In the genomic region with DNA sequence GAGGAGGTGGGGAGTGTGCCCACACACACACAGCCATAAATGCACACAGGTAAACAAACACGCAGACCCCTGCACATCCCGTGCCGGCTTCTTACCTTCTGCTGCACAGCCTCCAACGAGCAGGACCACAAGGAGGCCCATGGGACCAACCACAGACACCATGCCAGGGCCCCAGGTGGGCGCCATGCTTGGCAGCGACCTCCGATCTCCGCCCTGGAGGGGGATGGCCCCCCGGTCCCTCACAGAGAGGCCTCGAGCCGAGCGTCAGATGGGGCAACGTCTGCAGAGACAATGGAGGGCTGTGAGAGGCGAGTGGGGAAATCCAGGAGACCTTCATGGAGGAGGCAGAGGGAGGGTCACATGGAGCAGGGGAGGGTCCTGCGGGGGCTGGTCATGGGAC, we compare ENCODE assay signal across 17 cellular contexts. TPM values are rescaled to one million over a fixed set of nuclear protein-coding genes. Genes with fewer than 3 reads are reported as not detected.
DNase-seq lines count a peak whose midpoint lies in the region; ATAC-seq and TF ChIP-seq lines count a peak whose summit lies in the region.
"Had no signal": no experiment of that assay in that cellular context is flagged by ENCODE, and none has a peak within 500 bp of the region (broad histone marks: within the 10 kb centered on the region; RNA-seq: fewer than 3 reads in every experiment).

No MANE protein-coding gene starts in this region.

- H3K9me2 ChIP-seq in SK-N-SH: no peaks in the 10 kb centered on the region

- H3K4me3 Mint-ChIP-seq in stimulated activated memory B cell treated with anti-CD40 and anti-IgM and Interleukin-4, amounts not matched to agents 10 μg/mL and 1 μg/mL and 100 μg/mL, for 72 hours: no peak overlapping the region
- H3K4me3 Mint-ChIP-seq: CD4-positive, alpha-beta T cell had no signal

- no peaks in the 10 kb centered on the region for H3K36me3 Mint-ChIP-seq in stimulated activated memory B cell treated with anti-CD40 and anti-IgM and Interleukin-4, amounts not matched to agents 10 μg/mL and 1 μg/mL and 100 μg/mL, for 72 hours

- ATAC-seq in SK-N-SH treated with all-trans-retinoic acid at 6 μM for 48 hours: no peak
- ATAC-seq in stimulated activated memory B cell treated with anti-CD40 and anti-IgM and Interleukin-4, amounts not matched to agents 10 μg/mL and 1 μg/mL and 100 μg/mL, for 72 hours: no peak

- peaks cover 19% of the 10 kb centered on the region for H3K4me1 Mint-ChIP-seq in stimulated activated memory B cell treated with anti-CD40 and anti-IgM and Interleukin-4, amounts not matched to agents 10 μg/mL and 1 μg/mL and 100 μg/mL, for 72 hours

- H3K9ac ChIP-seq in SK-N-SH: no peak overlapping the region
- H3K9ac ChIP-seq: GM23248 had no signal

- no peak for TF ChIP-seq RAD21 in SK-N-SH (IDR thresholded peaks at IDR 0.05; ENCODE audit: low read length)

- H3K79me2 ChIP-seq in SK-N-SH (ENCODE audit: insufficient read depth): peaks cover 54% of the 10 kb centered on the region

- DNase-seq in SK-N-SH (peak; percentile 20), ecto neural progenitor cell (ENCODE audit: low spot score) (peak; percentile 22)
- no peak for DNase-seq in activated CD4-positive, CD25-positive, alpha-beta regulatory T cell treated with anti-CD3 and anti-CD28 coated beads, Interleukin-2, amount 50 U/mL, for 72 hours
- DNase-seq in activated CD4-positive, alpha-beta T cell treated with anti-CD3 and anti-CD28 coated beads for 48 hours: no peak
- DNase-seq: ACHN; BE2C; Caco-2; CD4-positive, alpha-beta T cell; DMS153; DMS79; GDM1; GM23248 had no signal

- TF ChIP-seq CTCF in SK-N-SH (IDR thresholded peaks at IDR 0.05): no peak

- H3K4me1 ChIP-seq in SK-N-SH (ENCODE audit: control insufficient read depth in 1 of 2, insufficient read depth in 2 of 2, low read depth in 1 of 2, low read length in 1 of 2): peaks cover 0 to 17% of the 10 kb centered on the region in 2 experiments; a peak in 1 of 4 replicates
- H3K4me1 ChIP-seq: BE2C, HAP-1 had no signal

- CTCF ChIA-PET in SK-N-SH (lab: Yijun Ruan, JAX): no interaction called here

- POLR2A ChIA-PET in SK-N-SH (lab: Yijun Ruan, JAX): no interaction called here

- no peak overlapping the region for H3K27ac ChIP-seq in SK-N-SH (ENCODE audit: low read depth in 2 of 2, low read length in 1 of 2)
- H3K27ac ChIP-seq: C4-2B, GM23248, HL-60 had no signal

- H3K27me3 ChIP-seq in SK-N-SH (ENCODE audit: insufficient read depth): no peaks in the 10 kb centered on the region
- H3K27me3 ChIP-seq: BE2C had no signal

- H3F3A ChIP-seq in SK-N-SH (replicated peaks; ENCODE audit: insufficient read depth): no peaks in the 10 kb centered on the region

- H4K20me1 ChIP-seq in SK-N-SH (ENCODE audit: insufficient read depth): peaks cover 74% of the 10 kb centered on the region

- H3K36me3 ChIP-seq in SK-N-SH (replicated peaks in 1 of 2; ENCODE audit: control insufficient read depth in 1 of 2, insufficient read depth in 2 of 2, low read length in 1 of 2): peaks cover 13 to 20% of the 10 kb centered on the region in 2 experiments
- H3K36me3 ChIP-seq: HAP-1 had no signal

- no peak overlapping the region for H3K4me2 ChIP-seq in SK-N-SH

- H2AFZ ChIP-seq in SK-N-SH (ENCODE audit: low read depth): no peak overlapping the region
- H2AFZ ChIP-seq: GM23248 had no signal

- no peak for TF ChIP-seq EP300 in SK-N-SH (IDR thresholded peaks at IDR 0.05; ENCODE audit: borderline replicate concordance in 1 of 2, low read depth in 1 of 2, low read length in 1 of 2)

- WGBS in SK-N-SH (ENCODE audit: low lambda C conversion rate): 86% methylated on average over 7 of the region's 15 CpGs

- H3K27ac Mint-ChIP-seq in stimulated activated memory B cell treated with anti-CD40 and anti-IgM and Interleukin-4, amounts not matched to agents 10 μg/mL and 1 μg/mL and 100 μg/mL, for 72 hours: peak overlapping the region; percentile 30
- H3K27ac Mint-ChIP-seq: CD4-positive, alpha-beta T cell had no signal

- no peaks in the 10 kb centered on the region for H3K9me3 ChIP-seq in SK-N-SH
- H3K9me3 ChIP-seq: BE2C, Caco-2, HAP-1 had no signal

- H3K9me3 Mint-ChIP-seq in stimulated activated memory B cell treated with anti-CD40 and anti-IgM and Interleukin-4, amounts not matched to agents 10 μg/mL and 1 μg/mL and 100 μg/mL, for 72 hours: peaks cover 10% of the 10 kb centered on the region
- H3K9me3 Mint-ChIP-seq: CD4-positive, alpha-beta T cell had no signal

- H3K27me3 Mint-ChIP-seq in stimulated activated memory B cell treated with anti-CD40 and anti-IgM and Interleukin-4, amounts not matched to agents 10 μg/mL and 1 μg/mL and 100 μg/mL, for 72 hours: peaks cover 63% of the 10 kb centered on the region

- H3K4me3 ChIP-seq in SK-N-SH (ENCODE audit: low read depth in 2 of 2, low read length in 1 of 2): no peak overlapping the region
- H3K4me3 ChIP-seq: GM23248, HAP-1 had no signal

TF ChIP-seq in SK-N-SH, 30 proteins besides CTCF, POLR2A, EP300 and RAD21 (continues in another document):
- TF ChIP-seq FOXM1 (IDR thresholded peaks at IDR 0.05; ENCODE audit: low read depth) (no peak), FOXJ3 (CRISPR knock-in tag; IDR thresholded peaks at IDR 0.05) (no peak), POLR2AphosphoS5 (IDR thresholded peaks at IDR 0.05; ENCODE audit: low read depth, low read length) (no peak), JUND (IDR thresholded peaks at IDR 0.05) (no peak), YY1 (IDR thresholded peaks at IDR 0.05; ENCODE audit: low read depth) (no peak), RCOR1 (IDR thresholded peaks at IDR 0.05; ENCODE audit: low read length) (no peak), MXI1 (IDR thresholded peaks at IDR 0.05; ENCODE audit: low read depth, low read length) (no peak), ELF1 (IDR thresholded peaks at IDR 0.05) (no peak), TEAD4 (IDR thresholded peaks at IDR 0.05; ENCODE audit: borderline replicate concordance, insufficient read depth) (no peak)
- TF ChIP-seq, protein P1, sequence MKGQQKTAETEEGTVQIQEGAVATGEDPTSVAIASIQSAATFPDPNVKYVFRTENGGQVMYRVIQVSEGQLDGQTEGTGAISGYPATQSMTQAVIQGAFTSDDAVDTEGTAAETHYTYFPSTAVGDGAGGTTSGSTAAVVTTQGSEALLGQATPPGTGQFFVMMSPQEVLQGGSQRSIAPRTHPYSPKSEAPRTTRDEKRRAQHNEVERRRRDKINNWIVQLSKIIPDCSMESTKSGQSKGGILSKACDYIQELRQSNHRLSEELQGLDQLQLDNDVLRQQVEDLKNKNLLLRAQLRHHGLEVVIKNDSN (IDR thresholded peaks at IDR 0.05; ENCODE audit: borderline replicate concordance, low read depth): no peak
- TF ChIP-seq, protein P2, sequence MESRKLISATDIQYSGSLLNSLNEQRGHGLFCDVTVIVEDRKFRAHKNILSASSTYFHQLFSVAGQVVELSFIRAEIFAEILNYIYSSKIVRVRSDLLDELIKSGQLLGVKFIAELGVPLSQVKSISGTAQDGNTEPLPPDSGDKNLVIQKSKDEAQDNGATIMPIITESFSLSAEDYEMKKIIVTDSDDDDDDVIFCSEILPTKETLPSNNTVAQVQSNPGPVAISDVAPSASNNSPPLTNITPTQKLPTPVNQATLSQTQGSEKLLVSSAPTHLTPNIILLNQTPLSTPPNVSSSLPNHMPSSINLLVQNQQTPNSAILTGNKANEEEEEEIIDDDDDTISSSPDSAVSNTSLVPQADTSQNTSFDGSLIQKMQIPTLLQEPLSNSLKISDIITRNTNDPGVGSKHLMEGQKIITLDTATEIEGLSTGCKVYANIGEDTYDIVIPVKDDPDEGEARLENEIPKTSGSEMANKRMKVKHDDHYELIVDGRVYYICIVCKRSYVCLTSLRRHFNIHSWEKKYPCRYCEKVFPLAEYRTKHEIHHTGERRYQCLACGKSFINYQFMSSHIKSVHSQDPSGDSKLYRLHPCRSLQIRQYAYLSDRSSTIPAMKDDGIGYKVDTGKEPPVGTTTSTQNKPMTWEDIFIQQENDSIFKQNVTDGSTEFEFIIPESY (IDR thresholded peaks at IDR 0.05; ENCODE audit: borderline replicate concordance, low read depth): no peak

TF ChIP-seq in SK-N-SH treated with all-trans-retinoic acid at 6 μM for 48 hours, 23 proteins besides CTCF, POLR2A, EP300 and RAD21:
- TF ChIP-seq ZFP30 (CRISPR knock-in tag; IDR thresholded peaks at IDR 0.05): no peak
- TF ChIP-seq ISL1 (CRISPR knock-in tag; IDR thresholded peaks at IDR 0.05): no peak
- TF ChIP-seq RARB (CRISPR knock-in tag; IDR thresholded peaks at IDR 0.05): no peak
- no peak for TF ChIP-seq GLIS3 (CRISPR knock-in tag; IDR thresholded peaks at IDR 0.05)
- TF ChIP-seq, protein P3, sequence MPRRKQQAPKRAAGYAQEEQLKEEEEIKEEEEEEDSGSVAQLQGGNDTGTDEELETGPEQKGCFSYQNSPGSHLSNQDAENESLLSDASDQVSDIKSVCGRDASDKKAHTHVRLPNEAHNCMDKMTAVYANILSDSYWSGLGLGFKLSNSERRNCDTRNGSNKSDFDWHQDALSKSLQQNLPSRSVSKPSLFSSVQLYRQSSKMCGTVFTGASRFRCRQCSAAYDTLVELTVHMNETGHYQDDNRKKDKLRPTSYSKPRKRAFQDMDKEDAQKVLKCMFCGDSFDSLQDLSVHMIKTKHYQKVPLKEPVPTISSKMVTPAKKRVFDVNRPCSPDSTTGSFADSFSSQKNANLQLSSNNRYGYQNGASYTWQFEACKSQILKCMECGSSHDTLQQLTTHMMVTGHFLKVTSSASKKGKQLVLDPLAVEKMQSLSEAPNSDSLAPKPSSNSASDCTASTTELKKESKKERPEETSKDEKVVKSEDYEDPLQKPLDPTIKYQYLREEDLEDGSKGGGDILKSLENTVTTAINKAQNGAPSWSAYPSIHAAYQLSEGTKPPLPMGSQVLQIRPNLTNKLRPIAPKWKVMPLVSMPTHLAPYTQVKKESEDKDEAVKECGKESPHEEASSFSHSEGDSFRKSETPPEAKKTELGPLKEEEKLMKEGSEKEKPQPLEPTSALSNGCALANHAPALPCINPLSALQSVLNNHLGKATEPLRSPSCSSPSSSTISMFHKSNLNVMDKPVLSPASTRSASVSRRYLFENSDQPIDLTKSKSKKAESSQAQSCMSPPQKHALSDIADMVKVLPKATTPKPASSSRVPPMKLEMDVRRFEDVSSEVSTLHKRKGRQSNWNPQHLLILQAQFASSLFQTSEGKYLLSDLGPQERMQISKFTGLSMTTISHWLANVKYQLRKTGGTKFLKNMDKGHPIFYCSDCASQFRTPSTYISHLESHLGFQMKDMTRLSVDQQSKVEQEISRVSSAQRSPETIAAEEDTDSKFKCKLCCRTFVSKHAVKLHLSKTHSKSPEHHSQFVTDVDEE (CRISPR knock-in tag; IDR thresholded peaks at IDR 0.05): no peak
- no peak for TF ChIP-seq BACH2 (CRISPR knock-in tag; IDR thresholded peaks at IDR 0.05; ENCODE audit: borderline replicate concordance)
- no peak for TF ChIP-seq CSDC2 (CRISPR knock-in tag; IDR thresholded peaks at IDR 0.05)

RNA-seq across cellular contexts. Expression of a gene that starts 54.7 kb away (rescaled TPM):
- polyA plus RNA-seq in SK-N-SH (2012; rRNA removed): 57.1 and 91.0 TPM in 2 replicates
- polyA plus RNA-seq in SK-N-SH (2012; cell fraction: cytosol; rRNA removed): 27.1 and 43.7 TPM in 2 replicates
- 144 and 167 TPM in 2 replicates for polyA plus RNA-seq in SK-N-SH (2012; cell fraction: nucleus; rRNA removed)

Comparison
In these comparisons a context has a peak if more than half of its experiments do, and no peak if none do; other contexts are left out.
1. DNase-seq: peak in SK-N-SH (single experiment) and ecto neural progenitor cell (single experiment); none in activated CD4-positive, CD25-positive, alpha-beta regulatory T cell treated with anti-CD3 and anti-CD28 coated beads, Interleukin-2, amount 50 U/mL, for 72 hours (single experiment) and activated CD4-positive, alpha-beta T cell treated with anti-CD3 and anti-CD28 coated beads for 48 hours (single experiment).